ENCODE assay signal across 9 cellular contexts in genomic region chr1:198656500-198656932, GRCh38. TPM values are rescaled to one million over a fixed set of nuclear protein-coding genes. Genes with fewer than 3 reads are reported as not detected.
A peak's percentile ranks its signal among the peaks of the same experiment; 100 is the strongest.
DNase-seq lines count a peak whose midpoint lies in the region; ATAC-seq, FAIRE-seq and TF ChIP-seq lines count a peak whose summit lies in the region.
"Had no signal": no experiment of that assay in that cellular context is flagged by ENCODE, and none has a peak within 500 bp of the region (broad histone marks: within the 10 kb centered on the region; RNA-seq: fewer than 3 reads in every experiment).

No MANE protein-coding gene starts in this region.

- DNase-seq in cardiac septum (ENCODE audit: low spot score) (peak; percentile 79), left ventricle myocardium superior (no peak), astrocyte (ENCODE audit: low read depth) (no peak), MG63 (no peak), GM13977 (ENCODE audit: low spot score) (no peak), epidermal melanocyte (ENCODE audit: insufficient read length, low spot score) (no peak)

- H3F3A ChIP-seq in SU-DHL-6 (ENCODE audit: insufficient read depth) = peaks cover 91% of the 10 kb centered on the region

- peak overlapping the region; percentile 100 for H3K27ac ChIP-seq in SU-DHL-6 (ENCODE audit: low read depth, low read length)
- H3K27ac ChIP-seq in astrocyte (ENCODE audit: low read depth, low read length) = peak overlapping the region; percentile 19

- peak overlapping the region; percentile 99 for H3K4me2 ChIP-seq in SU-DHL-6 (ENCODE audit: low read depth, low read length, poor library complexity, severe bottlenecking)
- no peak overlapping the region for H3K4me2 ChIP-seq in astrocyte (ENCODE audit: low read length)
- H3K4me2 ChIP-seq in skeletal muscle satellite cell (ENCODE audit: low read length) = no peak overlapping the region

- no peaks in the 10 kb centered on the region for H3K9me3 ChIP-seq in SU-DHL-6 (ENCODE audit: insufficient read depth, low read length)
- no peaks in the 10 kb centered on the region for H3K9me3 ChIP-seq in astrocyte (ENCODE audit: insufficient read depth, low read depth, low read length)
- no peaks in the 10 kb centered on the region for H3K9me3 ChIP-seq in skeletal muscle satellite cell (replicated peaks; ENCODE audit: low read length)
- H3K9me3 ChIP-seq in MG63 = no peaks in the 10 kb centered on the region; the same call in 1 of the 2 replicates

- H3K4me3 ChIP-seq in SU-DHL-6 (ENCODE audit: insufficient read depth, low read length, poor library complexity, severe bottlenecking) = peak overlapping the region; percentile 26
- H3K4me3 ChIP-seq in astrocyte (ENCODE audit: insufficient read depth, low read depth, low read length) = no peak overlapping the region
- H3K4me3 ChIP-seq in skeletal muscle satellite cell (ENCODE audit: low read length) = no peak overlapping the region
- no peak overlapping the region for H3K4me3 ChIP-seq in MG63

- H3K4me1 ChIP-seq in astrocyte (ENCODE audit: insufficient read depth, low read length) (peaks cover 15% of the 10 kb centered on the region), skeletal muscle satellite cell (ENCODE audit: control insufficient read depth, insufficient read depth, low read length) (peaks cover 21% of the 10 kb centered on the region)

- H3K36me3 ChIP-seq in SU-DHL-6 (ENCODE audit: low read length) = peaks cover 29% of the 10 kb centered on the region
- no peaks in the 10 kb centered on the region for H3K36me3 ChIP-seq in astrocyte (ENCODE audit: insufficient read depth, low read length)
- H3K36me3 ChIP-seq in skeletal muscle satellite cell (ENCODE audit: insufficient read depth, low read length) = no peaks in the 10 kb centered on the region
- peaks cover 3% of the 10 kb centered on the region; the same call in 1 of the 2 replicates for H3K36me3 ChIP-seq in MG63

- no peaks in the 10 kb centered on the region for H3K36me3 Mint-ChIP-seq in astrocyte (ENCODE audit: low read depth, unreplicated experiment)

- no peak overlapping the region for H2AFZ ChIP-seq in SU-DHL-6 (ENCODE audit: low read depth, low read length, severe bottlenecking)
- no peak overlapping the region for H2AFZ ChIP-seq in astrocyte (ENCODE audit: low read depth, low read length)

- TF ChIP-seq CTCF in SU-DHL-6 (IDR thresholded peaks at IDR 0.05; ENCODE audit: insufficient read depth, low read length, poor library complexity, severe bottlenecking) = no peak
- TF ChIP-seq CTCF in astrocyte (IDR thresholded peaks at IDR 0.05; ENCODE audit: insufficient read depth, low read depth, low read length) = no peak
- TF ChIP-seq CTCF in GM13977 (IDR thresholded peaks at IDR 0.05; ENCODE audit: extremely low read depth, insufficient read depth, missing control alignments) = no peak

- H3K9me3 Mint-ChIP-seq in astrocyte (ENCODE audit: unreplicated experiment) = no peaks in the 10 kb centered on the region
- H3K9me3 Mint-ChIP-seq: neural crest cell had no signal

- H3K9ac ChIP-seq in SU-DHL-6 (ENCODE audit: low read length) = peak overlapping the region; percentile 46
- no peak overlapping the region for H3K9ac ChIP-seq in astrocyte (ENCODE audit: low read length)
- peak overlapping the region; percentile 71 for H3K9ac ChIP-seq in skeletal muscle satellite cell (ENCODE audit: low read depth, low read length)

- H3K79me2 ChIP-seq in SU-DHL-6 (ENCODE audit: insufficient read depth, low read length) (peaks cover 98% of the 10 kb centered on the region), astrocyte (ENCODE audit: insufficient read depth, low read length) (no peaks in the 10 kb centered on the region)

- FAIRE-seq in astrocyte (lab: Jason Lieb, UNC) = no peak

- no peak overlapping the region for H3K4me3 Mint-ChIP-seq in astrocyte (ENCODE audit: unreplicated experiment)
- H3K4me3 Mint-ChIP-seq: neural crest cell had no signal

- H3K4me1 Mint-ChIP-seq in astrocyte (ENCODE audit: low read depth, unreplicated experiment) = peaks cover 12% of the 10 kb centered on the region
- H3K4me1 Mint-ChIP-seq: neural crest cell had no signal

- H3K27me3 ChIP-seq in SU-DHL-6 (ENCODE audit: low read length) = no peaks in the 10 kb centered on the region
- H3K27me3 ChIP-seq in astrocyte (ENCODE audit: insufficient read depth, low read length) = no peaks in the 10 kb centered on the region
- no peaks in the 10 kb centered on the region for H3K27me3 ChIP-seq in skeletal muscle satellite cell (ENCODE audit: control insufficient read depth, insufficient read depth, low read length)
- no peaks in the 10 kb centered on the region for H3K27me3 ChIP-seq in MG63

- no peaks in the 10 kb centered on the region for H3K27me3 Mint-ChIP-seq in astrocyte (ENCODE audit: low read depth, unreplicated experiment)

- H4K20me1 ChIP-seq in SU-DHL-6 (ENCODE audit: low read depth, low read length) = no peaks in the 10 kb centered on the region
- no peaks in the 10 kb centered on the region for H4K20me1 ChIP-seq in astrocyte (ENCODE audit: insufficient read depth, low read length)

- in situ Hi-C loops in GM13977 (cut with MboI; ENCODE audit: low pct_unique_long_range_greater_than_20kb, low sequenced_read_pairs, unreplicated experiment) = no loop called here

- no peaks in the 10 kb centered on the region for H3K9me2 ChIP-seq in SU-DHL-6 (replicated peaks; ENCODE audit: insufficient read depth, low read length)

- ATAC-seq in left ventricle myocardium superior = no peak

- intact Hi-C loops in cardiac septum (cut with DNase I) (no loop called here), left ventricle myocardium superior (cut with micrococcal nuclease) (no loop called here)

- H3K27ac Mint-ChIP-seq in astrocyte (ENCODE audit: unreplicated experiment) = no peak overlapping the region

RNA-seq across cellular contexts. Expression of gene PTPRC, which starts 17.7 kb away (rescaled TPM):
- total RNA-seq in cardiac septum (11.4 TPM), left ventricle myocardium superior (6.9 TPM), astrocyte (0.20 TPM in 1 of 2 replicates, not detected in the other)
- under 0.01 TPM in 2 replicates for total RNA-seq in skeletal muscle satellite cell (2012; rRNA removed)
- 7.0 and 12.1 TPM in 2 replicates for total RNA-seq in MG63 (2014; rRNA removed; shearing (Covaris generic); ENCODE audit: low replicate concordance)
- total RNA-seq: neural crest cell had no signal
